28 cellular contexts compared by ENCODE assay signal in genomic region chr22:17285661-17286060, GRCh38.
"Had no signal": no experiment of that assay in that cellular context is flagged by ENCODE, and none has a peak within 500 bp of the region (broad histone marks: within the 10 kb centered on the region; RNA-seq: fewer than 3 reads in every experiment).

No MANE protein-coding gene starts in this region.

- H3K36me3 Mint-ChIP-seq: mesothelial cell of epicardium; naive B cell; natural killer cell; stimulated activated naive B cell treated with anti-CD40 and anti-IgM and Interleukin-4, amounts not matched to agents 10 μg/mL and 1 μg/mL and 100 μg/mL, for 72 hours had no signal

- H3K4me2 ChIP-seq: hepatocyte had no signal

- H3K36me3 ChIP-seq: heart right ventricle, left lung, lower lobe of right lung, pancreas, prostate gland, stomach, thyroid gland, transverse colon, upper lobe of left lung, vagina had no signal

- H3K9me3 Mint-ChIP-seq: mesothelial cell of epicardium; naive B cell; natural killer cell; stimulated activated naive B cell treated with anti-CD40 and anti-IgM and Interleukin-4, amounts not matched to agents 10 μg/mL and 1 μg/mL and 100 μg/mL, for 72 hours had no signal

- H3K4me3 Mint-ChIP-seq: mesothelial cell of epicardium; natural killer cell; stimulated activated naive B cell treated with anti-CD40 and anti-IgM and Interleukin-4, amounts not matched to agents 10 μg/mL and 1 μg/mL and 100 μg/mL, for 72 hours had no signal

- H3K9me3 ChIP-seq: heart right ventricle, left lung, lower lobe of right lung, pancreas, prostate gland, stomach, testis, thyroid gland, transverse colon, upper lobe of left lung, vagina had no signal

- H3K79me2 ChIP-seq: hepatocyte had no signal

- H3K4me3 ChIP-seq: heart right ventricle, hepatocyte, left lung, lower lobe of right lung, pancreas, prostate gland, skin epidermis, stomach, testis, thyroid gland, transverse colon, upper lobe of left lung, vagina had no signal

- DNase-seq: heart right ventricle; kidney glomerular epithelial cell; left cardiac atrium; left lung; lower lobe of right lung; mesendoderm; naive B cell; natural killer cell; nucleus accumbens; retina; right cardiac atrium; stimulated activated CD4-positive, alpha-beta T cell treated with anti-CD3 and anti-CD28 coated beads, Interleukin-15, amount 100 ng/mL, for 24 hours; stimulated activated CD4-positive, alpha-beta T cell treated with anti-CD3 and anti-CD28 coated beads, Interleukin-2, amount 100 ng/mL, for 24 hours; stimulated activated CD4-positive, alpha-beta T cell treated with anti-CD3 and anti-CD28 coated beads, Interleukin-4, amount 100 ng/mL, for 1 hour; stimulated activated naive B cell treated with anti-CD40 and anti-IgM and Interleukin-4, amounts not matched to agents 10 μg/mL and 1 μg/mL and 100 μg/mL, for 72 hours; stimulated activated naive CD8-positive, alpha-beta T cell treated with anti-CD3 and anti-CD28 coated beads, Interleukin-15, Interleukin-2, amounts not matched to agents 100 U/mL and 50 U/mL, for 24 hours; stomach; testis; thyroid gland; transverse colon; upper lobe of left lung had no signal

- H3K4me1 ChIP-seq: left lung, lower lobe of right lung, pancreas, prostate gland, stomach, testis, thyroid gland, upper lobe of left lung, vagina had no signal

- H3K27me3 ChIP-seq: hepatocyte, pancreas, testis, thyroid gland, upper lobe of left lung, vagina had no signal

- H3K27ac Mint-ChIP-seq: mesothelial cell of epicardium; natural killer cell; stimulated activated naive B cell treated with anti-CD40 and anti-IgM and Interleukin-4, amounts not matched to agents 10 μg/mL and 1 μg/mL and 100 μg/mL, for 72 hours had no signal

- ATAC-seq: heart right ventricle; left cardiac atrium; left lung; lower lobe of right lung; natural killer cell; pancreas; right cardiac atrium; sciatic nerve; stimulated activated naive B cell treated with anti-CD40 and anti-IgM and Interleukin-4, amounts not matched to agents 10 μg/mL and 1 μg/mL and 100 μg/mL, for 72 hours; stimulated activated naive CD8-positive, alpha-beta T cell treated with anti-CD3 and anti-CD28 coated beads, Interleukin-15, Interleukin-2, amounts not matched to agents 100 U/mL and 50 U/mL, for 24 hours had no signal

- H3K27ac ChIP-seq: heart right ventricle, hepatocyte, left lung, lower lobe of right lung, pancreas, prostate gland, skin epidermis, stomach, testis, thyroid gland, transverse colon, upper lobe of left lung, vagina had no signal

- H2AFZ ChIP-seq: hepatocyte had no signal
